Comparison of ENCODE assay signal across 17 cellular contexts in the genomic region with DNA sequence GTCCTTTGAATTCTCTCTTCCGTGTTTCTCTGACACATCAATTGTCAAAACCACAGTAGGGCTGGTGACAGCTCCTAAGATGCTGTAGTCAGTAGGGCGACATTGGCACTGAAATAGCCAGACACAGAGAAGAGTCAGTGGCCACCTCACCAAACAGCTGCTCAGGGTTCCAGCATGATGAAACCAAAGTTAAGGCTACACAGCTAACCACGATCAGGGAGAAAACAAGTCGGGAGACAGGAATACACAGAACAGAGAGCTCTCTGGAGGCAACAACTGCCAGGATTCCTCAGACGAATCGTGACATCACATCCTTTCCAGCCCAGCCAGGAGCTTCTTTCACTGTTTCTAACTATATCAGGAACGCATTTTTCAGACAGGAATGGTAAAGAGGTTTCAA.
DNase-seq lines count a peak whose midpoint lies in the region; FAIRE-seq and TF ChIP-seq lines count a peak whose summit lies in the region.
"Had no signal": no experiment of that assay in that cellular context is flagged by ENCODE, and none has a peak within 500 bp of the region (broad histone marks: within the 10 kb centered on the region; RNA-seq: fewer than 3 reads in every experiment).

No MANE protein-coding gene starts in this region.

- no peak for TF ChIP-seq EP300 in H1 (IDR thresholded peaks at IDR 0.05; ENCODE audit: borderline replicate concordance in 1 of 2, low read depth in 2 of 2, low read length in 2 of 2)
- no peak for TF ChIP-seq EP300 in stomach (IDR thresholded peaks at IDR 0.05)

- TF ChIP-seq CTCF in H1 (IDR thresholded peaks at IDR 0.05; ENCODE audit: control extremely low read depth in 1 of 3, insufficient read depth in 1 of 3, low read depth in 1 of 3, low read length in 3 of 3) (no peak), D721Med (IDR thresholded peaks at IDR 0.05; ENCODE audit: insufficient read depth, missing control alignments) (no peak), stomach (IDR thresholded peaks at IDR 0.05) (no peak)

- H2BK12ac ChIP-seq in H1 (ENCODE audit: low read depth, low read length): no peak overlapping the region

- TF ChIP-seq RAD21 in H1 (IDR thresholded peaks at IDR 0.05 in 1 of 2, conservative IDR thresholded peaks at IDR 0.05 in 1 of 2; ENCODE audit: low read depth in 2 of 2, low read length in 2 of 2): no peak

- no peak overlapping the region for H2BK120ac ChIP-seq in H1 (replicated peaks; ENCODE audit: low read depth, low read length)

- no peak overlapping the region for H2BK20ac ChIP-seq in H1 (ENCODE audit: low read length)

- H3K27me3 ChIP-seq in H1 (replicated peaks in 1 of 4; ENCODE audit: control insufficient read depth in 3 of 4, extremely low read depth in 1 of 4, insufficient read depth in 3 of 4, low read length in 3 of 4) (no peaks in the 10 kb centered on the region), stomach (no peaks in the 10 kb centered on the region)
- H3K27me3 ChIP-seq: BE2C had no signal

- no peak for TF ChIP-seq POLR2A in H1 (IDR thresholded peaks at IDR 0.05; ENCODE audit: control extremely low read depth in 1 of 2, low read depth in 2 of 2, low read length in 2 of 2)
- no peak for TF ChIP-seq POLR2A in stomach (IDR thresholded peaks at IDR 0.05)

- no peak overlapping the region for H2AFZ ChIP-seq in H1 (ENCODE audit: low read length)
- H2AFZ ChIP-seq: GM23248 had no signal

- H3K36me3 ChIP-seq in H1 (ENCODE audit: control insufficient read depth in 2 of 4, insufficient read depth in 4 of 4, low read length in 3 of 4): no peaks in the 10 kb centered on the region
- H3K36me3 ChIP-seq in stomach: no peaks in the 10 kb centered on the region
- H3K36me3 ChIP-seq: BE2C had no signal

- H2AK5ac ChIP-seq in H1 (ENCODE audit: low read depth, low read length): no peak overlapping the region

- no peak overlapping the region for H3K56ac ChIP-seq in H1 (replicated peaks; ENCODE audit: insufficient read length, low read depth, low read length)

- no peaks in the 10 kb centered on the region for H3K79me1 ChIP-seq in H1 (ENCODE audit: low read depth, low read length)

- H2BK15ac ChIP-seq in H1 (ENCODE audit: low read length): no peak overlapping the region

- H3K4me1 ChIP-seq in H1 (replicated peaks in 1 of 4; ENCODE audit: control insufficient read depth in 3 of 4, insufficient read depth in 4 of 4, low read length in 3 of 4) (no peaks in the 10 kb centered on the region), stomach (no peaks in the 10 kb centered on the region)
- H3K4me1 ChIP-seq: BE2C had no signal

- H2BK5ac ChIP-seq in H1 (ENCODE audit: low read depth, low read length): no peak overlapping the region

- no peak overlapping the region for H4K91ac ChIP-seq in H1 (replicated peaks; ENCODE audit: insufficient read length, low read length)

- H3K23me2 ChIP-seq in H1 (ENCODE audit: low read depth, low read length): no peaks in the 10 kb centered on the region

- no peak overlapping the region for H4K5ac ChIP-seq in H1 (ENCODE audit: insufficient read length, low read depth, low read length)

- H3K4me3 ChIP-seq in H1 (ENCODE audit: extremely low read depth in 1 of 4, insufficient read depth in 2 of 4, low read depth in 3 of 4, low read length in 4 of 4): no peak overlapping the region
- no peak overlapping the region for H3K4me3 ChIP-seq in skeletal muscle cell (ENCODE audit: low read depth, low read length)
- H3K4me3 ChIP-seq in stomach: no peak overlapping the region
- H3K4me3 ChIP-seq: GM23248 had no signal

- no peak overlapping the region for H3K14ac ChIP-seq in H1 (ENCODE audit: insufficient read length)

- FAIRE-seq in H1 (lab: Jason Lieb, UNC): no peak
- FAIRE-seq in D721Med (lab: Jason Lieb, UNC): no peak
- FAIRE-seq: A204.1 had no signal

- H4K20me1 ChIP-seq in H1 (replicated peaks in 1 of 2; ENCODE audit: control insufficient read depth in 1 of 2, insufficient read depth in 2 of 2, low read length in 2 of 2): peaks cover 0 to 1% of the 10 kb centered on the region in 2 experiments

- no peak overlapping the region for H3K9ac ChIP-seq in H1 (replicated peaks in 1 of 4; ENCODE audit: extremely low read depth in 1 of 4, low read depth in 3 of 4, low read length in 3 of 4)
- H3K9ac ChIP-seq: GM23248 had no signal

- H3K27ac ChIP-seq in H1 (ENCODE audit: low read depth, low read length) (no peak overlapping the region), stomach (no peak overlapping the region)
- H3K27ac ChIP-seq: C4-2B, GM23248 had no signal

- in situ Hi-C loops in SK-MEL-5 (cut with HindIII; ENCODE audit: low pct_unique_long_range_greater_than_20kb, low sequenced_read_pairs): no loop called here

- H3K4me2 ChIP-seq in H1 (ENCODE audit: insufficient read depth in 1 of 2, low read depth in 2 of 2, low read length in 2 of 2): no peak overlapping the region

- intact Hi-C loops in stomach (cut with DNase I; ENCODE audit: low total_unique reads): no loop called here

- WGBS in H1 (ENCODE audit: extremely low coverage in 1 of 2, insufficient coverage in 1 of 2, insufficient read length in 1 of 2, insufficient replicate concordance in 2 of 2, low coverage in 1 of 2, low lambda C conversion rate in 2 of 2, missing lambda C conversion rate in 1 of 2), 2 experiments: 80% methylated on average over 7 of the region's 7 CpGs; no CpG with 5 or more reads in 1 of the 2 experiments
- WGBS in stomach, 5 donors: 61 to 79% (median 66%) methylated on average over 7 of the region's 7 CpGs

- no peak overlapping the region for H4K8ac ChIP-seq in H1 (ENCODE audit: extremely low read depth, insufficient read depth, low read length)

- H3K9me3 ChIP-seq in H1 (ENCODE audit: insufficient read depth in 2 of 2, low read depth in 1 of 2, low read length in 1 of 2): 0 out of 4 replicates have a peak, but pooled peaks cover 0 to 5% of the 10 kb centered on the region in 2 experiments
- no peaks in the 10 kb centered on the region for H3K9me3 ChIP-seq in stomach
- H3K9me3 ChIP-seq: BE2C had no signal

- H3K4ac ChIP-seq in H1 (replicated peaks; ENCODE audit: insufficient read length, low read depth, low read length): peak overlapping the region; percentile 53

- POLR2A ChIA-PET in H1 (lab: Charles Lee; ENCODE audit: partially characterized antibody): no interaction called here

- DNase-seq in H4 (ENCODE audit: low spot score): peak; percentile 21
- peak; percentile 4 for DNase-seq in SK-MEL-5 (ENCODE audit: low read depth, low spot score)
- DNase-seq in H1 (ENCODE audit: low read depth in 1 of 2, low spot score in 2 of 2): no peak
- peak; percentile 25 for DNase-seq in skeletal muscle cell (ENCODE audit: low read depth)
- DNase-seq in D721Med (ENCODE audit: insufficient read length, low spot score): no peak
- no peak for DNase-seq in stomach
- no peak for DNase-seq in cerebellar nuclear complex (lab: John Stamatoyannopoulos, UW)
- DNase-seq in 8988T: no peak
- DNase-seq: BE2C; CD4-positive, alpha-beta memory T cell; DMS153; DMS79 treated with DMSO at 0.1 percent for 48 hours; GF-D8; GM23248; H9 had no signal

- H3K18ac ChIP-seq in H1 (ENCODE audit: extremely low read depth, low read length): no peak overlapping the region

- no peak overlapping the region for H3K23ac ChIP-seq in H1 (ENCODE audit: insufficient read length)

- CTCF ChIA-PET in H1 (lab: Charles Lee; ENCODE audit: partially characterized antibody): interaction anchor here (0.9 to 1.0 kb wide), 2 partner anchors 12 to 24 kb away, joined by 3 read pairs; no protein-coding TSS in a partner anchor

- H3K79me2 ChIP-seq in H1 (ENCODE audit: control insufficient read depth in 1 of 2, insufficient read depth in 2 of 2, low read length in 2 of 2): no peaks in the 10 kb centered on the region

TF ChIP-seq in H1, 55 proteins besides CTCF, POLR2A, EP300 and RAD21:
- no peak for TF ChIP-seq SIN3A (conservative IDR thresholded peaks at IDR 0.05 in 1 of 2, IDR thresholded peaks at IDR 0.05 in 1 of 2; ENCODE audit: low read depth in 1 of 2, low read length in 2 of 2)
- TF ChIP-seq CREB1 (IDR thresholded peaks at IDR 0.05): no peak
- no peak for TF ChIP-seq KDM4A (IDR thresholded peaks at IDR 0.05; ENCODE audit: low read depth, low read length, severe bottlenecking)
- TF ChIP-seq SIX5 (IDR thresholded peaks at IDR 0.05; ENCODE audit: low read depth, low read length): no peak
- TF ChIP-seq TAF1 (IDR thresholded peaks at IDR 0.05; ENCODE audit: low read depth, low read length): no peak
- TF ChIP-seq GABPA (IDR thresholded peaks at IDR 0.05; ENCODE audit: borderline replicate concordance, insufficient read depth, low read length): no peak
- TF ChIP-seq RBBP5 (IDR thresholded peaks at IDR 0.05; ENCODE audit: borderline replicate concordance, low read depth, low read length): no peak
- TF ChIP-seq CTBP2 (IDR thresholded peaks at IDR 0.05; ENCODE audit: borderline replicate concordance, insufficient read depth, insufficient read length, low read length): no peak

Comparison
In these comparisons a context has a peak if more than half of its experiments do, and no peak if none do; other contexts are left out.
1. DNase-seq: peak in H4 (single experiment), SK-MEL-5 (single experiment) and skeletal muscle cell (single experiment); none in H1 (0 of 2), D721Med (single experiment), stomach (single experiment), cerebellar nuclear complex (0 of 2) and 8988T (single experiment).